In genomic region chr9:83637389-83637788, GRCh38 we compare ENCODE assay signal across 24 cellular contexts. TPM values are rescaled to one million over a fixed set of nuclear protein-coding genes. Genes with fewer than 3 reads are reported as not detected.
"Had no signal": no experiment of that assay in that cellular context is flagged by ENCODE, and none has a peak within 500 bp of the region (broad histone marks: within the 10 kb centered on the region; RNA-seq: fewer than 3 reads in every experiment).

No MANE protein-coding gene starts in this region.

- H3K4me1 ChIP-seq: esophagus squamous epithelium, left ventricle myocardium inferior, lower lobe of right lung, stomach, thyroid gland, vagina had no signal

- H3K27me3 ChIP-seq: esophagus squamous epithelium, heart right ventricle, ovary, right lobe of liver, stomach, thyroid gland, vagina had no signal

- H3K36me3 ChIP-seq: esophagus squamous epithelium, heart right ventricle, left ventricle myocardium inferior, lower lobe of right lung, ovary, right lobe of liver, stomach, thyroid gland, vagina had no signal

- DNase-seq: cortex of kidney; effector memory CD8-positive, alpha-beta T cell; erythroblast; esophagus squamous epithelium; foreskin melanocyte; glutamatergic neuron; heart right ventricle; hippocampal formation; left cardiac atrium; left ventricle myocardium inferior; lower lobe of right lung; natural killer cell; occipital lobe; ovary; posterior cingulate gyrus; retina; right lobe of liver; stimulated activated CD4-positive, alpha-beta T cell treated with anti-CD3 and anti-CD28 coated beads, Interleukin-2, amount 100 ng/mL, for 24 hours; stimulated activated CD4-positive, alpha-beta T cell treated with anti-CD3 and anti-CD28 coated beads, Interleukin-4, amount 100 ng/mL, for 24 hours; stimulated activated naive CD4-positive, alpha-beta T cell treated with Interleukin-2 at 50 U/mL for 16 hours; stomach; thyroid gland had no signal

- H3K4me2 ChIP-seq: smooth muscle cell had no signal

- H3K27ac ChIP-seq: esophagus squamous epithelium, heart right ventricle, left ventricle myocardium inferior, lower lobe of right lung, ovary, right lobe of liver, stomach, thyroid gland, vagina had no signal

- H3K4me3 ChIP-seq: esophagus squamous epithelium, heart right ventricle, left ventricle myocardium inferior, lower lobe of right lung, ovary, right lobe of liver, smooth muscle cell, stomach, thyroid gland, vagina had no signal

- H3K9me3 ChIP-seq: esophagus squamous epithelium, heart right ventricle, left ventricle myocardium inferior, lower lobe of right lung, ovary, right lobe of liver, stomach, thyroid gland, vagina had no signal

RNA-seq across cellular contexts. Expression of gene IDNK, which starts 14.4 kb away (rescaled TPM):
- total RNA-seq: vagina had no signal
